Comparison of ENCODE assay signal across 10 cellular contexts in the genomic region with DNA sequence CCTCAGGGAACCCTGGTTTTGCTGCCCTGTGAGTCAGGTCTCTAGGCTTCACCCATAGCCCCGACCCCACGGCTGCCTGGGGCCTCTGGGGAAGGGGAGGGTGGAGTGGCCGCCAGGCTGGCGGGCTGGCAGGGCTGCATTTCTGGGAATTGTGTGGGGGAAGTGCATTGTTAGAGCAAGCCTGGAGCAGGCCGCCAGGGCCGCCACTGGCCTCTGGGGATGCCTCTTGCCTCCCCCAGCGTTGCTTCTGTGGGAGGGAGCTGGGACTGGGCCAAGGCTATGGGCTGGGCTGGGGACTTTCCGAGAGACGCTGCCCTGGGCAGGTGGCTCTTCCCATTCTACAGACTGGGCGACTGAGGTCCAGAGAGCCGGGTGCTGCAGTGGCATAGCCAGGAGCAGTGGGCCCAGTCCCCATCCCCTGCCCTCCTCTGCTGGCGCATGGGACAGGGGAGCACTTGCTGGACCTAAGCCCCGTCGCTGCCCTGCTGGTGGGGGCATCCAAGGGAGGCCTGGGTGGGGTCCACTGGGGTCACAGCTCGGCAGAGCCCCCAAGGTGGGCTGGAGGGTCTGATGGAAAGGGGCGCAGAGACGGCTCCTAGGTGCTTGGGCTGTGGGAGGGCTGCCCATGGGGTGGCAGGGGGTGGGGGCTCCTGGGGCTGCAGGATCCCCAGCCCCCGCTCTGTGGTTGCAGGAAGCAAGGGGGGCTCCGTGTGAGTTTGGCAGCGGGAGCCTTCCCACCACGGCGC. TPM values are rescaled to one million over a fixed set of nuclear protein-coding genes. Genes with fewer than 3 reads are reported as not detected.
DNase-seq lines count a peak whose midpoint lies in the region; ATAC-seq, FAIRE-seq and TF ChIP-seq lines count a peak whose summit lies in the region.
"Had no signal": no experiment of that assay in that cellular context is flagged by ENCODE, and none has a peak within 500 bp of the region (broad histone marks: within the 10 kb centered on the region; RNA-seq: fewer than 3 reads in every experiment).

No MANE protein-coding gene starts in this region.

- H3K9me3 ChIP-seq in BLaER1 treated with 17β-estradiol and CSF1 and Interleukin-3, amounts not matched to agents 10 nM and 100 nM (replicated peaks in 1 of 11), result no peaks in the 10 kb centered on the region
- no peaks in the 10 kb centered on the region for H3K9me3 ChIP-seq in SJSA1 (replicated peaks)
- H3K9me3 ChIP-seq in HepG2 (ENCODE audit: low read length), result no peaks in the 10 kb centered on the region
- H3K9me3 ChIP-seq: SJCRH30 had no signal

- BruUV-seq in HepG2 (replicated peaks; lab: Mats Ljungman, UMichigan), result no TSS peak

- no peak overlapping the region for H2AFZ ChIP-seq in HepG2 (ENCODE audit: low read length)

- TF ChIP-seq RAD21 in HepG2 (CRISPR knock-in tag; IDR thresholded peaks at IDR 0.05), result no peak; the same call in 1 of the 2 replicates

- H3K4me3 ChIP-seq in BLaER1 treated with 17β-estradiol and CSF1 and Interleukin-3, amounts not matched to agents 10 nM and 100 nM, result no peak overlapping the region
- peak overlapping the region; percentile 61 for H3K4me3 ChIP-seq in SJSA1
- peak overlapping the region; percentile 40 to 69 (median 42) for H3K4me3 ChIP-seq in HepG2 (replicated peaks in 1 of 3; ENCODE audit: insufficient read depth in 1 of 3, low read depth in 2 of 3, low read length in 3 of 3)

- FAIRE-seq in HepG2 (lab: Jason Lieb, UNC), result no peak

- H3K4me2 ChIP-seq in BLaER1 treated with 17β-estradiol and CSF1 and Interleukin-3, amounts not matched to agents 10 nM and 100 nM, result peak overlapping the region; percentile 46 to 92 (median 81)
- H3K4me2 ChIP-seq in HepG2 (ENCODE audit: low read depth, low read length), result peak overlapping the region; percentile 87

- peak; percentile 98 for DNase-seq in SJSA1 (ENCODE audit: low read depth in 1 of 2, low spot score in 2 of 2)
- DNase-seq in HepG2 (ENCODE audit: low spot score), result peak; percentile 90
- DNase-seq in NK-92 treated with Interleukin-12 subunit alpha and Interleukin-12 subunit beta, amount 100 ng/mL, for 24 hours (lab: John Stamatoyannopoulos, UW), result no peak
- DNase-seq in NCI-H146 (lab: John Stamatoyannopoulos, UW), result no peak
- DNase-seq: activated CD8-positive, alpha-beta memory T cell treated with anti-CD3 and anti-CD28 coated beads, Interleukin-2, amount 50 U/mL, for 4 hours; AML-193; stimulated activated CD4-positive, alpha-beta T cell treated with anti-CD3 and anti-CD28 coated beads, Interleukin-4, amount 100 ng/mL, for 24 hours had no signal

- TF ChIP-seq EP300 in HepG2 (IDR thresholded peaks at IDR 0.05; ENCODE audit: low read depth in 2 of 2, low read length in 2 of 2) (peak in 1 of 2 experiments; percentile 44; a peak in 2 of 4 replicates), HepG2 (CRISPR knock-in tag; IDR thresholded peaks at IDR 0.05; ENCODE audit: borderline replicate concordance) (peak; percentile 80)

- ATAC-seq in HepG2 (peak; percentile 11), GM19328 (IDR thresholded peaks at IDR 0.05; ENCODE audit: unreplicated experiment) (no peak)

- in situ Hi-C loops in HepG2 (cut with HindIII; ENCODE audit: extremely low pct_ligation_motif_present, low pct_unique_long_range_greater_than_20kb), result loop anchor here (5.0 kb wide), 1 partner anchor 79 kb away; a partner anchor contains a TSS

- no peaks in the 10 kb centered on the region for H3K79me2 ChIP-seq in HepG2 (ENCODE audit: insufficient read depth, low read length)

- peak overlapping the region in 2 of 11 experiments; percentile 29 to 30; a peak in 2 of 22 replicates for H3K27ac ChIP-seq in BLaER1 treated with 17β-estradiol and CSF1 and Interleukin-3, amounts not matched to agents 10 nM and 100 nM
- H3K27ac ChIP-seq in SJSA1 (peak overlapping the region; percentile 96), HepG2 (ENCODE audit: extremely low read length, insufficient read depth, low read length) (peak overlapping the region; percentile 77)
- H3K27ac ChIP-seq: SJCRH30 had no signal

- no peaks in the 10 kb centered on the region for H3K36me3 ChIP-seq in BLaER1 treated with 17β-estradiol and CSF1 and Interleukin-3, amounts not matched to agents 10 nM and 100 nM
- H3K36me3 ChIP-seq in SJSA1 (peaks cover 47% of the 10 kb centered on the region), HepG2 (replicated peaks in 1 of 2; ENCODE audit: control insufficient read depth in 1 of 2, insufficient read depth in 2 of 2, low read length in 2 of 2) (no peaks in the 10 kb centered on the region)
- H3K36me3 ChIP-seq: SJCRH30 had no signal

- 9% methylated on average over 15 of the region's 22 CpGs for WGBS in HepG2 (ENCODE audit: low lambda C conversion rate)

- TF ChIP-seq POLR2A in HepG2 (IDR thresholded peaks at IDR 0.05; ENCODE audit: insufficient read depth in 1 of 2, low read depth in 2 of 2, low read length in 2 of 2), result peak in 1 of 2 experiments; percentile 65; a peak in 2 of 4 replicates

- no peak for TF ChIP-seq CTCF in HepG2 (CRISPR knock-in tag; IDR thresholded peaks at IDR 0.05)

- no peaks in the 10 kb centered on the region; a peak in 1 of 22 replicates for H4K20me1 ChIP-seq in BLaER1 treated with 17β-estradiol and CSF1 and Interleukin-3, amounts not matched to agents 10 nM and 100 nM
- no peaks in the 10 kb centered on the region for H4K20me1 ChIP-seq in HepG2 (ENCODE audit: insufficient read depth, low read length)

- peaks cover 21 to 45% (median 34%) of the 10 kb centered on the region in 11 experiments for H3K27me3 ChIP-seq in BLaER1 treated with 17β-estradiol and CSF1 and Interleukin-3, amounts not matched to agents 10 nM and 100 nM
- H3K27me3 ChIP-seq in SJSA1 (replicated peaks) (no peaks in the 10 kb centered on the region), HepG2 (ENCODE audit: control insufficient read depth in 1 of 2, insufficient read depth in 2 of 2, low read length in 2 of 2) (no peaks in the 10 kb centered on the region)

- CTCF ChIA-PET in HepG2 (lab: Yijun Ruan, JAX; ENCODE audit: low intra/inter-chr PET ratio, low total read pairs), result interaction anchor here (3.7 kb wide), 1 partner anchor 76 kb away, joined by 33 read pairs; a partner anchor contains a TSS

- POLR2A ChIA-PET in HepG2 (lab: Yijun Ruan, JAX), result interaction anchor here (1.1 to 9.4 kb wide), 5 partner anchors 10 to 429 kb away, joined by 3 to 252 read pairs (median 6); a partner anchor contains a TSS

- H3K4me1 ChIP-seq in BLaER1 treated with 17β-estradiol and CSF1 and Interleukin-3, amounts not matched to agents 10 nM and 100 nM, result peaks cover 43 to 75% (median 69%) of the 10 kb centered on the region in 10 experiments
- H3K4me1 ChIP-seq in SJSA1 (replicated peaks), result peaks cover 77% of the 10 kb centered on the region
- H3K4me1 ChIP-seq in HepG2 (ENCODE audit: insufficient read depth, low read length), result peaks cover 85% of the 10 kb centered on the region

- intact Hi-C loops in HepG2 (cut with micrococcal nuclease; ENCODE audit: unreplicated experiment), result loop anchor here (2.0 kb wide), 2 partner anchors 13 to 19 kb away; a partner anchor contains a TSS

- peak overlapping the region in 9 of 11 experiments; percentile 2 to 52 (median 22); a peak in 5 of 22 replicates for H3K9ac ChIP-seq in BLaER1 treated with 17β-estradiol and CSF1 and Interleukin-3, amounts not matched to agents 10 nM and 100 nM
- peak overlapping the region; percentile 72 for H3K9ac ChIP-seq in HepG2 (ENCODE audit: insufficient read depth, low read depth, low read length)

RNA-seq across cellular contexts. Expression of a gene that starts 6.6 kb away (rescaled TPM):
- total RNA-seq in SJSA1 (2014; rRNA removed; shearing (Covaris generic)), result 61.7 and 70.0 TPM in 2 replicates
- 1.3 and 1.9 TPM in 2 replicates for total RNA-seq in HepG2 (2016; rRNA removed; fragmentation: Illumina TruSeq; extraction: Trizol)
- total RNA-seq in HepG2 (2016; cell fraction: cytosol; rRNA removed; fragmentation: Illumina TruSeq; extraction: Trizol; ENCODE audit: low read depth), result 1.1 and 1.6 TPM in 2 replicates
- 0.94 and 1.8 TPM in 2 replicates for total RNA-seq in HepG2 (2016; cell fraction: insoluble cytoplasmic fraction; rRNA removed; fragmentation: Illumina TruSeq; extraction: Trizol)
- total RNA-seq in HepG2 (2016; cell fraction: membrane; rRNA removed; fragmentation: Illumina TruSeq; extraction: Trizol), result 2.7 and 3.0 TPM in 2 replicates
- total RNA-seq in HepG2 (2016; cell fraction: nucleus; rRNA removed; fragmentation: Illumina TruSeq; extraction: Trizol), result 1.4 and 2.1 TPM in 2 replicates
- polyA plus RNA-seq in HepG2 (2011; rRNA removed), result 1.6 and 2.0 TPM in 2 replicates
- polyA plus RNA-seq in HepG2 (2011; cell fraction: cytosol; rRNA removed), result 1.1 and 2.3 TPM in 2 replicates
- polyA plus RNA-seq in HepG2 (2011; cell fraction: nucleus; rRNA removed), result 8.4 and 10.3 TPM in 2 replicates
- 2.4 and 3.1 TPM in 2 replicates for polyA plus RNA-seq in HepG2 (2012)
- 1.8 and 1.9 TPM in 2 replicates for polyA plus RNA-seq in HepG2 (2016; cell fraction: cytosol; fragmentation: Illumina TruSeq; extraction: Trizol; ENCODE audit: low read depth)
- 7.2 and 8.4 TPM in 2 replicates for polyA plus RNA-seq in HepG2 (2016; cell fraction: insoluble cytoplasmic fraction; fragmentation: Illumina TruSeq; extraction: Trizol; ENCODE audit: low read depth)
- 3.3 and 4.0 TPM in 2 replicates for polyA plus RNA-seq in HepG2 (2016; cell fraction: membrane; fragmentation: Illumina TruSeq; extraction: Trizol; ENCODE audit: low read depth)
- 9.0 and 10.0 TPM in 2 replicates for polyA plus RNA-seq in HepG2 (2016; cell fraction: nucleus; fragmentation: Illumina TruSeq; extraction: Trizol; ENCODE audit: insufficient read depth, low read depth)
- polyA minus RNA-seq in HepG2 (2011; rRNA and poly(A)+ RNA removed; ENCODE audit: low replicate concordance), result 0.28 and 1.8 TPM in 2 replicates
- 1.9 and 4.0 TPM in 2 replicates for polyA minus RNA-seq in HepG2 (2011; cell fraction: cytosol; rRNA and poly(A)+ RNA removed)
- polyA minus RNA-seq in HepG2 (2011; cell fraction: nucleus; rRNA and poly(A)+ RNA removed), result 0.77 and 0.87 TPM in 2 replicates

RNA-seq across cellular contexts. Expression of a gene that starts 6.9 kb away (rescaled TPM):
- total RNA-seq in SJSA1 (2014; rRNA removed; shearing (Covaris generic)), result 120 and 139 TPM in 2 replicates
- 25.9 and 33.7 TPM in 2 replicates for total RNA-seq in HepG2 (2016; rRNA removed; fragmentation: Illumina TruSeq; extraction: Trizol)
- 58.0 and 75.2 TPM in 2 replicates for total RNA-seq in HepG2 (2016; cell fraction: cytosol; rRNA removed; fragmentation: Illumina TruSeq; extraction: Trizol; ENCODE audit: low read depth)
- 25.2 and 31.6 TPM in 2 replicates for total RNA-seq in HepG2 (2016; cell fraction: insoluble cytoplasmic fraction; rRNA removed; fragmentation: Illumina TruSeq; extraction: Trizol)
- total RNA-seq in HepG2 (2016; cell fraction: membrane; rRNA removed; fragmentation: Illumina TruSeq; extraction: Trizol), result 54.3 and 70.5 TPM in 2 replicates
- total RNA-seq in HepG2 (2016; cell fraction: nucleus; rRNA removed; fragmentation: Illumina TruSeq; extraction: Trizol), result 19.6 and 25.2 TPM in 2 replicates
- polyA plus RNA-seq in HepG2 (2011; rRNA removed), result 28.1 and 36.8 TPM in 2 replicates
- polyA plus RNA-seq in HepG2 (2011; cell fraction: cytosol; rRNA removed), result 22.9 and 25.9 TPM in 2 replicates
- 101 and 106 TPM in 2 replicates for polyA plus RNA-seq in HepG2 (2011; cell fraction: nucleus; rRNA removed)
- polyA plus RNA-seq in HepG2 (2012), result 70.9 and 75.4 TPM in 2 replicates
- 308 and 317 TPM in 2 replicates for polyA plus RNA-seq in HepG2 (2016; cell fraction: cytosol; fragmentation: Illumina TruSeq; extraction: Trizol; ENCODE audit: low read depth)
- 54.5 and 74.5 TPM in 2 replicates for polyA plus RNA-seq in HepG2 (2016; cell fraction: insoluble cytoplasmic fraction; fragmentation: Illumina TruSeq; extraction: Trizol; ENCODE audit: low read depth)
- polyA plus RNA-seq in HepG2 (2016; cell fraction: membrane; fragmentation: Illumina TruSeq; extraction: Trizol; ENCODE audit: low read depth), result 232 and 236 TPM in 2 replicates
- polyA plus RNA-seq in HepG2 (2016; cell fraction: nucleus; fragmentation: Illumina TruSeq; extraction: Trizol; ENCODE audit: insufficient read depth, low read depth), result 80.5 and 83.8 TPM in 2 replicates
- polyA minus RNA-seq in HepG2 (2011; rRNA and poly(A)+ RNA removed; ENCODE audit: low replicate concordance), result 42.1 and 65.5 TPM in 2 replicates
- polyA minus RNA-seq in HepG2 (2011; cell fraction: cytosol; rRNA and poly(A)+ RNA removed), result 21.6 and 27.5 TPM in 2 replicates
- 32.7 and 36.6 TPM in 2 replicates for polyA minus RNA-seq in HepG2 (2011; cell fraction: nucleus; rRNA and poly(A)+ RNA removed)

RNA-seq across cellular contexts. Expression of a gene that starts 20.1 kb away (rescaled TPM):
- 0.24 and 0.94 TPM in 2 replicates for total RNA-seq in SJSA1 (2014; rRNA removed; shearing (Covaris generic))
- 36.8 and 80.0 TPM in 2 replicates for total RNA-seq in HepG2 (2016; rRNA removed; fragmentation: Illumina TruSeq; extraction: Trizol)
- 48.6 and 61.3 TPM in 2 replicates for total RNA-seq in HepG2 (2016; cell fraction: cytosol; rRNA removed; fragmentation: Illumina TruSeq; extraction: Trizol; ENCODE audit: low read depth)
- total RNA-seq in HepG2 (2016; cell fraction: insoluble cytoplasmic fraction; rRNA removed; fragmentation: Illumina TruSeq; extraction: Trizol), result 39.0 and 80.0 TPM in 2 replicates
- 57.5 and 77.5 TPM in 2 replicates for total RNA-seq in HepG2 (2016; cell fraction: membrane; rRNA removed; fragmentation: Illumina TruSeq; extraction: Trizol)
- 68.2 and 72.7 TPM in 2 replicates for total RNA-seq in HepG2 (2016; cell fraction: nucleus; rRNA removed; fragmentation: Illumina TruSeq; extraction: Trizol)
- polyA plus RNA-seq in HepG2 (2011; rRNA removed), result 22.1 and 27.2 TPM in 2 replicates
- 22.8 and 58.2 TPM in 2 replicates for polyA plus RNA-seq in HepG2 (2011; cell fraction: cytosol; rRNA removed)
- polyA plus RNA-seq in HepG2 (2011; cell fraction: nucleus; rRNA removed), result 143 and 193 TPM in 2 replicates
- polyA plus RNA-seq in HepG2 (2012), result 13.4 and 16.2 TPM in 2 replicates
- polyA plus RNA-seq in HepG2 (2016; cell fraction: cytosol; fragmentation: Illumina TruSeq; extraction: Trizol; ENCODE audit: low read depth), result 59.0 and 74.0 TPM in 2 replicates
- 48.7 and 49.5 TPM in 2 replicates for polyA plus RNA-seq in HepG2 (2016; cell fraction: insoluble cytoplasmic fraction; fragmentation: Illumina TruSeq; extraction: Trizol; ENCODE audit: low read depth)
- polyA plus RNA-seq in HepG2 (2016; cell fraction: membrane; fragmentation: Illumina TruSeq; extraction: Trizol; ENCODE audit: low read depth), result 58.9 and 64.4 TPM in 2 replicates
- 152 and 164 TPM in 2 replicates for polyA plus RNA-seq in HepG2 (2016; cell fraction: nucleus; fragmentation: Illumina TruSeq; extraction: Trizol; ENCODE audit: insufficient read depth, low read depth)
- 1.8 and 19.7 TPM in 2 replicates for polyA minus RNA-seq in HepG2 (2011; rRNA and poly(A)+ RNA removed; ENCODE audit: low replicate concordance)
- polyA minus RNA-seq in HepG2 (2011; cell fraction: cytosol; rRNA and poly(A)+ RNA removed), result 15.0 and 21.9 TPM in 2 replicates
- 21.8 and 31.2 TPM in 2 replicates for polyA minus RNA-seq in HepG2 (2011; cell fraction: nucleus; rRNA and poly(A)+ RNA removed)

RNA-seq across cellular contexts. Expression of a gene that starts 23.3 kb away (rescaled TPM):
- total RNA-seq in SJSA1 (2014; rRNA removed; shearing (Covaris generic)), result 18.5 and 21.3 TPM in 2 replicates
- 10.2 and 10.7 TPM in 2 replicates for total RNA-seq in HepG2 (2016; rRNA removed; fragmentation: Illumina TruSeq; extraction: Trizol)
- 8.3 and 13.6 TPM in 2 replicates for total RNA-seq in HepG2 (2016; cell fraction: cytosol; rRNA removed; fragmentation: Illumina TruSeq; extraction: Trizol; ENCODE audit: low read depth)
- total RNA-seq in HepG2 (2016; cell fraction: insoluble cytoplasmic fraction; rRNA removed; fragmentation: Illumina TruSeq; extraction: Trizol), result 9.9 and 10.3 TPM in 2 replicates
- 24.1 and 24.7 TPM in 2 replicates for total RNA-seq in HepG2 (2016; cell fraction: membrane; rRNA removed; fragmentation: Illumina TruSeq; extraction: Trizol)
- total RNA-seq in HepG2 (2016; cell fraction: nucleus; rRNA removed; fragmentation: Illumina TruSeq; extraction: Trizol), result 7.0 and 7.6 TPM in 2 replicates
- polyA plus RNA-seq in HepG2 (2011; rRNA removed), result 11.9 and 14.7 TPM in 2 replicates
- polyA plus RNA-seq in HepG2 (2011; cell fraction: cytosol; rRNA removed), result 11.7 and 19.3 TPM in 2 replicates
- polyA plus RNA-seq in HepG2 (2011; cell fraction: nucleus; rRNA removed), result 12.6 and 13.6 TPM in 2 replicates
- polyA plus RNA-seq in HepG2 (2012), result 4.4 and 6.8 TPM in 2 replicates
- polyA plus RNA-seq in HepG2 (2016; cell fraction: cytosol; fragmentation: Illumina TruSeq; extraction: Trizol; ENCODE audit: low read depth), result 18.0 and 22.1 TPM in 2 replicates
- polyA plus RNA-seq in HepG2 (2016; cell fraction: insoluble cytoplasmic fraction; fragmentation: Illumina TruSeq; extraction: Trizol; ENCODE audit: low read depth), result 14.2 and 16.6 TPM in 2 replicates
- polyA plus RNA-seq in HepG2 (2016; cell fraction: membrane; fragmentation: Illumina TruSeq; extraction: Trizol; ENCODE audit: low read depth), result 25.0 and 29.7 TPM in 2 replicates
- 9.7 and 10.6 TPM in 2 replicates for polyA plus RNA-seq in HepG2 (2016; cell fraction: nucleus; fragmentation: Illumina TruSeq; extraction: Trizol; ENCODE audit: insufficient read depth, low read depth)
- polyA minus RNA-seq in HepG2 (2011; rRNA and poly(A)+ RNA removed; ENCODE audit: low replicate concordance), result 15.8 and 18.5 TPM in 2 replicates
- polyA minus RNA-seq in HepG2 (2011; cell fraction: cytosol; rRNA and poly(A)+ RNA removed), result 8.1 and 9.1 TPM in 2 replicates
- polyA minus RNA-seq in HepG2 (2011; cell fraction: nucleus; rRNA and poly(A)+ RNA removed), result 4.5 and 5.5 TPM in 2 replicates

RNA-seq across cellular contexts. Expression of a gene that starts 23.8 kb away (rescaled TPM):
- 0.09 and 0.16 TPM in 2 replicates for total RNA-seq in SJSA1 (2014; rRNA removed; shearing (Covaris generic))
- total RNA-seq in HepG2 (2016; rRNA removed; fragmentation: Illumina TruSeq; extraction: Trizol), result 0.27 and 0.35 TPM in 2 replicates
- not detected in 2 replicates for total RNA-seq in HepG2 (2016; cell fraction: cytosol; rRNA removed; fragmentation: Illumina TruSeq; extraction: Trizol; ENCODE audit: low read depth)
- total RNA-seq in HepG2 (2016; cell fraction: insoluble cytoplasmic fraction; rRNA removed; fragmentation: Illumina TruSeq; extraction: Trizol), result 0.16 and 0.56 TPM in 2 replicates
- 0.12 and 0.14 TPM in 2 replicates for total RNA-seq in HepG2 (2016; cell fraction: membrane; rRNA removed; fragmentation: Illumina TruSeq; extraction: Trizol)
- 0.25 and 0.28 TPM in 2 replicates for total RNA-seq in HepG2 (2016; cell fraction: nucleus; rRNA removed; fragmentation: Illumina TruSeq; extraction: Trizol)
- 0.71 and 0.77 TPM in 2 replicates for polyA plus RNA-seq in HepG2 (2011; rRNA removed)
- 0.37 and 0.86 TPM in 2 replicates for polyA plus RNA-seq in HepG2 (2011; cell fraction: cytosol; rRNA removed)
- polyA plus RNA-seq in HepG2 (2011; cell fraction: nucleus; rRNA removed), result 0.99 and 1.1 TPM in 2 replicates
- 0.28 and 0.56 TPM in 2 replicates for polyA plus RNA-seq in HepG2 (2012)
- not detected in 2 replicates for polyA plus RNA-seq in HepG2 (2016; cell fraction: cytosol; fragmentation: Illumina TruSeq; extraction: Trizol; ENCODE audit: low read depth)
- polyA plus RNA-seq in HepG2 (2016; cell fraction: insoluble cytoplasmic fraction; fragmentation: Illumina TruSeq; extraction: Trizol; ENCODE audit: low read depth), result 0.32 and 0.40 TPM in 2 replicates
- polyA plus RNA-seq in HepG2 (2016; cell fraction: membrane; fragmentation: Illumina TruSeq; extraction: Trizol; ENCODE audit: low read depth), result 0.08 TPM in 1 of 2 replicates, not detected in the other
- polyA plus RNA-seq in HepG2 (2016; cell fraction: nucleus; fragmentation: Illumina TruSeq; extraction: Trizol; ENCODE audit: insufficient read depth, low read depth), result 0.33 and 0.61 TPM in 2 replicates
- 0.14 and 3.0 TPM in 2 replicates for polyA minus RNA-seq in HepG2 (2011; rRNA and poly(A)+ RNA removed; ENCODE audit: low replicate concordance)
- polyA minus RNA-seq in HepG2 (2011; cell fraction: cytosol; rRNA and poly(A)+ RNA removed), result 0.59 and 0.62 TPM in 2 replicates
- polyA minus RNA-seq in HepG2 (2011; cell fraction: nucleus; rRNA and poly(A)+ RNA removed), result 0.13 and 0.25 TPM in 2 replicates

Comparison
In these comparisons a context has a peak if more than half of its experiments do, and no peak if none do; other contexts are left out.
1. H3K4me3 ChIP-seq: peak in SJSA1 (single experiment) and HepG2 (3 of 3); none in BLaER1 treated with 17β-estradiol and CSF1 and Interleukin-3, amounts not matched to agents 10 nM and 100 nM (0 of 10).
2. DNase-seq: peak in SJSA1 (2 of 2) and HepG2 (single experiment); none in NK-92 treated with Interleukin-12 subunit alpha and Interleukin-12 subunit beta, amount 100 ng/mL, for 24 hours (single experiment) and NCI-H146 (single experiment).
3. RNA of a gene that starts 6.6 kb away (total RNA-seq): 61.7 to 70.0 TPM in SJSA1; 0.94 to 3.0 TPM in HepG2; every median in the first group is over 10 times any median in the second.
4. RNA of a gene that starts 20.1 kb away (total RNA-seq): 36.8 to 80.0 TPM in HepG2; 0.24 to 0.94 TPM in SJSA1; every median in the first group is over 10 times any median in the second.